ENCODE assay signal across 1 cellular context in the genomic region with DNA sequence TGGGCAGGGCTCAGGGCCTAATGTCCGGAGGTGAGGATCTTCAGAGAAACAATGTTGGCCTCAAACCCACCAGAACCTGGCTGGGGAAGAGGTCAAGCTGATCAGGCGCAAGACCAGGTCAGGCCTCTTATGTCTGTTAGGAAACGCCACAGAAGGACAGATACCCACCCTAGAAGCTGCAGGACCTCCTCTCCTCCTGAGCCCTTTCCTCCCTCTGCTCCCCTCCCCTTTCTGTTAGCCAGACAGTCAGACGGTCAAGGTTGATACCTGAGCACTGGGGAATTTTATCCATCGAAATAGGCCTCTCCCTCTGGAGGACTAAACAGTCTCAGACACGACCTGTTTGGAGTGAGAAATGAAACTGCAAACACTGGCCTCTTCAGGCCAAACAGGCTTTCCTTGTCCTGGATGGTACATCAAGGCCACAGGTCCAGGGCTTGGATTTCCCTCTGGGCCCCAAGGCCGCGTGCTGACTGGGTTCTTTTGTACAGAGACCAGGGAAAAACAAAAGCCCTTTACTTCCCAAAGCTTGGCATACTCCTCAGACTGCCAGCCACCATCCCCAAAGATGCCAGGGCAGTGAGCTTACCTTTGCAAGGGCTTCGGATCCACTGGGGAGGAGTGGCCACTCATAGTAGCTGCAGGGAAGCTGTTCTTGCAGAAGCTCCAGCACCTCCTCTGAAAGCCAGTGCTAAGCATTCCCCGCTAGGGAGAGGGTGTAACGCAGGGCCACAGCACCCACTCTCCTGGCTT.
TF ChIP-seq lines count a peak whose summit lies in the region.

No MANE protein-coding gene starts in this region.

TF ChIP-seq in HepG2, 621 proteins besides CTCF, POLR2A, EP300 and RAD21 (continued from another document):
- no peak for TF ChIP-seq NFE2 (CRISPR knock-in tag; IDR thresholded peaks at IDR 0.05)
